ENCODE assay signal across 8 cellular contexts in genomic region chr7:101163281-101164070, GRCh38. TPM values are rescaled to one million over a fixed set of nuclear protein-coding genes. Genes with fewer than 3 reads are reported as not detected.
A peak's percentile ranks its signal among the peaks of the same experiment; 100 is the strongest.
DNase-seq lines count a peak whose midpoint lies in the region; ATAC-seq and TF ChIP-seq lines count a peak whose summit lies in the region.

No MANE protein-coding gene starts in this region.

- H3K4me3 ChIP-seq in SJCRH30 (peak overlapping the region; percentile 60), endocrine pancreas (ENCODE audit: control insufficient read depth, insufficient read depth, low read length) (no peak overlapping the region)

- peak overlapping the region; percentile 94 for H3K9ac ChIP-seq in endocrine pancreas (ENCODE audit: control insufficient read depth, insufficient read depth, low read length)

- H3K27ac Mint-ChIP-seq in osteocyte (ENCODE audit: unreplicated experiment), result no peak overlapping the region

- H3K9me3 ChIP-seq in SJCRH30 (replicated peaks) (no peaks in the 10 kb centered on the region), endocrine pancreas (ENCODE audit: control insufficient read depth, low read length) (no peaks in the 10 kb centered on the region)

- peaks cover 34% of the 10 kb centered on the region for H3K4me1 Mint-ChIP-seq in osteocyte (ENCODE audit: unreplicated experiment)

- H3K4me1 ChIP-seq in SJCRH30 (peaks cover 3% of the 10 kb centered on the region; the same call in 1 of the 2 replicates), endocrine pancreas (ENCODE audit: control insufficient read depth, insufficient read depth, low read length) (no peaks in the 10 kb centered on the region)

- H3K27me3 Mint-ChIP-seq in osteocyte (ENCODE audit: unreplicated experiment), result peaks cover 38% of the 10 kb centered on the region

- no peak for ATAC-seq in left lobe of liver
- no peak for ATAC-seq in HG03439 (IDR thresholded peaks at IDR 0.05; ENCODE audit: unreplicated experiment)

- H3K4me3 Mint-ChIP-seq in osteocyte (ENCODE audit: unreplicated experiment), result peak overlapping the region; percentile 69

- H3K27ac ChIP-seq in SJCRH30, result no peak overlapping the region

- peak; percentile 58 for DNase-seq in DMS153 treated with DMSO at 0.1 percent for 48 hours (lab: John Stamatoyannopoulos, UW; ENCODE audit: unreplicated experiment)
- peak; percentile 70 for DNase-seq in HT1080 (ENCODE audit: low read depth)
- peak; percentile 29 to 30 for DNase-seq in SJCRH30
- no peak for DNase-seq in osteocyte (ENCODE audit: extremely low spot score, unreplicated experiment)
- no peak for DNase-seq in left lobe of liver (ENCODE audit: low spot score)
- DNase-seq in putamen (ENCODE audit: low spot score), result no peak

- H3K27me3 ChIP-seq in SJCRH30 (no peaks in the 10 kb centered on the region), endocrine pancreas (ENCODE audit: control insufficient read depth, insufficient read depth, low read length) (no peaks in the 10 kb centered on the region)

- no peak for TF ChIP-seq CTCF in osteocyte (IDR thresholded peaks at IDR 0.05)

- H3K36me3 ChIP-seq in SJCRH30, result no peaks in the 10 kb centered on the region
- no peaks in the 10 kb centered on the region for H3K36me3 ChIP-seq in endocrine pancreas (ENCODE audit: control insufficient read depth, insufficient read depth, low read length)

- no peaks in the 10 kb centered on the region for H3K9me3 Mint-ChIP-seq in osteocyte (ENCODE audit: unreplicated experiment)

- peaks cover 7% of the 10 kb centered on the region for H3K36me3 Mint-ChIP-seq in osteocyte (ENCODE audit: unreplicated experiment)

RNA-seq across cellular contexts. Expression of gene VGF, which starts 1.9 kb away (rescaled TPM):
- total RNA-seq in HT1080 (2014; rRNA removed; shearing (Covaris generic)), result 29.8 and 45.2 TPM in 2 replicates
- 2.3 and 2.5 TPM in 2 replicates for polyA plus RNA-seq in HT1080 (2015; cell fraction: cytosol; rRNA removed)
- 7.1 and 9.5 TPM in 2 replicates for polyA plus RNA-seq in HT1080 (2015; cell fraction: nucleus; rRNA removed)
- 0.10 and 0.18 TPM in 2 replicates for total RNA-seq in SJCRH30 (2014; rRNA removed; shearing (Covaris generic))
- total RNA-seq in osteocyte (0.16 and 0.24 TPM in 2 replicates), left lobe of liver (not detected)

RNA-seq across cellular contexts. Expression of gene AP1S1, which starts 9.2 kb away (rescaled TPM):
- 184 TPM in 2 replicates for total RNA-seq in HT1080 (2014; rRNA removed; shearing (Covaris generic))
- polyA plus RNA-seq in HT1080 (2015; cell fraction: cytosol; rRNA removed), result 209 and 210 TPM in 2 replicates
- 122 and 136 TPM in 2 replicates for polyA plus RNA-seq in HT1080 (2015; cell fraction: nucleus; rRNA removed)
- total RNA-seq in SJCRH30 (2014; rRNA removed; shearing (Covaris generic)), result 89.2 and 98.3 TPM in 2 replicates
- 52.9 and 57.9 TPM in 2 replicates for total RNA-seq in osteocyte
- total RNA-seq in left lobe of liver, result 26.8 TPM

RNA-seq across cellular contexts. Expression of gene NAT16, which starts 16.6 kb away (rescaled TPM):
- total RNA-seq in HT1080 (2014; rRNA removed; shearing (Covaris generic)), result not detected in 2 replicates
- 0.05 and 0.06 TPM in 2 replicates for polyA plus RNA-seq in HT1080 (2015; cell fraction: cytosol; rRNA removed)
- 0.08 TPM in 1 of 2 replicates, not detected in the other for polyA plus RNA-seq in HT1080 (2015; cell fraction: nucleus; rRNA removed)
- total RNA-seq in SJCRH30 (2014; rRNA removed; shearing (Covaris generic)), result not detected in 2 replicates
- total RNA-seq in osteocyte, result 0.16 TPM in 1 of 2 replicates, not detected in the other
- total RNA-seq in left lobe of liver, result not detected

RNA-seq across cellular contexts. Expression of gene SERPINE1, which starts 36.6 kb away (rescaled TPM):
- 179 and 187 TPM in 2 replicates for total RNA-seq in HT1080 (2014; rRNA removed; shearing (Covaris generic))
- polyA plus RNA-seq in HT1080 (2015; cell fraction: cytosol; rRNA removed), result 771 and 869 TPM in 2 replicates
- polyA plus RNA-seq in HT1080 (2015; cell fraction: nucleus; rRNA removed), result 1,709 and 1,857 TPM in 2 replicates
- total RNA-seq in SJCRH30 (2014; rRNA removed; shearing (Covaris generic)), result 1.2 and 1.7 TPM in 2 replicates
- 266 and 328 TPM in 2 replicates for total RNA-seq in osteocyte
- 27.5 TPM for total RNA-seq in left lobe of liver

RNA-seq across cellular contexts. Expression of gene MOGAT3, which starts 37.4 kb away (rescaled TPM):
- total RNA-seq in HT1080 (2014; rRNA removed; shearing (Covaris generic)), result 0.21 TPM in 1 of 2 replicates, not detected in the other
- polyA plus RNA-seq in HT1080 (2015; cell fraction: cytosol; rRNA removed), result not detected in 2 replicates
- polyA plus RNA-seq in HT1080 (2015; cell fraction: nucleus; rRNA removed), result not detected in 2 replicates
- total RNA-seq in SJCRH30 (2014; rRNA removed; shearing (Covaris generic)), result not detected in 2 replicates
- not detected in 2 replicates for total RNA-seq in osteocyte
- total RNA-seq in left lobe of liver, result 12.0 TPM

Comparison
In these comparisons a context has a peak if more than half of its experiments do, and no peak if none do; other contexts are left out.
1. DNase-seq: peak in DMS153 treated with DMSO at 0.1 percent for 48 hours (single experiment), HT1080 (single experiment) and SJCRH30 (2 of 2); none in osteocyte (single experiment), left lobe of liver (single experiment) and putamen (single experiment).
2. RNA of gene VGF, which starts 1.9 kb away (total RNA-seq): 29.8 to 45.2 TPM in HT1080; 0.16 to 0.24 TPM in osteocyte, 0.10 to 0.18 TPM in SJCRH30 and not detected in left lobe of liver (single experiment); every median in the first group is over 10 times any median in the second.